1 cellular context compared by ENCODE assay signal in genomic region chr7:118183586-118184391, GRCh38.
TF ChIP-seq lines count a peak whose summit lies in the region.

LSM8 (plus strand) TSS chr7:118184164; CDS start chr7:118184224, 60 bp downstream.

TF ChIP-seq in K562, 482 proteins besides CTCF, POLR2A, EP300 and RAD21 (continued from another document and continues in another):
- TF ChIP-seq ZBTB49 (CRISPR knock-in tag; IDR thresholded peaks at IDR 0.05; ENCODE audit: borderline replicate concordance) (no peak), PYGO2 (tag; IDR thresholded peaks at IDR 0.05) (no peak), EWSR1 (IDR thresholded peaks at IDR 0.05; ENCODE audit: borderline replicate concordance, low read depth, partially characterized antibody) (no peak), ZC3H4 (CRISPR knock-in tag; IDR thresholded peaks at IDR 0.05; ENCODE audit: borderline replicate concordance) (no peak), NCOR1 (IDR thresholded peaks at IDR 0.05) (no peak; the same call in 1 of the 2 replicates), RUNX1 (IDR thresholded peaks at IDR 0.05; ENCODE audit: low read depth) (no peak), ARID1B (IDR thresholded peaks at IDR 0.05) (peak; percentile 50; the same call in 1 of the 2 replicates), ZNF318 (IDR thresholded peaks at IDR 0.05; ENCODE audit: borderline replicate concordance in 1 of 2, low read depth in 1 of 2) (peak in 1 of 2 experiments; percentile 54; a peak in 1 of 4 replicates), ZNF274 (IDR thresholded peaks at IDR 0.05; ENCODE audit: borderline replicate concordance, low read depth, low read length) (no peak), HMG20B (CRISPR knock-in tag; IDR thresholded peaks at IDR 0.05) (peak; percentile 38; the same call in 1 of the 2 replicates), NFRKB (IDR thresholded peaks at IDR 0.05; ENCODE audit: low read depth) (peak; percentile 96), PRDM10 (IDR thresholded peaks at IDR 0.05; ENCODE audit: partially characterized antibody) (no peak), CEBPG (CRISPR knock-in tag; IDR thresholded peaks at IDR 0.05) (no peak), CEBPG (tag; conservative IDR thresholded peaks at IDR 0.05 in 1 of 2, IDR thresholded peaks at IDR 0.05 in 1 of 2) (no peak), ZFP36 (IDR thresholded peaks at IDR 0.05; ENCODE audit: low read depth, low read length, partially characterized antibody) (no peak), HNRNPUL1 (IDR thresholded peaks at IDR 0.05; ENCODE audit: low read length) (no peak), SIN3A (IDR thresholded peaks at IDR 0.05; ENCODE audit: borderline replicate concordance in 2 of 2, control insufficient read depth in 1 of 2, low read depth in 2 of 2, low read length in 2 of 2) (peak; percentile 19 to 87; a peak in 3 of 4 replicates), DPF2 (IDR thresholded peaks at IDR 0.05) (peak; percentile 69), DACH1 (IDR thresholded peaks at IDR 0.05; ENCODE audit: partially characterized antibody) (no peak), RFX5 (IDR thresholded peaks at IDR 0.05; ENCODE audit: low read depth, low read length) (no peak), SUPT5H (IDR thresholded peaks at IDR 0.05) (peak; percentile 99), PHF20 (IDR thresholded peaks at IDR 0.05; ENCODE audit: partially characterized antibody) (peak; percentile 93), HMGXB4 (CRISPR knock-in tag; IDR thresholded peaks at IDR 0.05) (peak; percentile 59; the same call in 1 of the 2 replicates), ZNF79 (CRISPR knock-in tag; IDR thresholded peaks at IDR 0.05; ENCODE audit: low read depth) (no peak), ZNF282 (CRISPR knock-in tag; IDR thresholded peaks at IDR 0.05) (no peak), TBP (optimal IDR thresholded peaks at IDR 0.05; ENCODE audit: low read depth, low read length) (peak; percentile 97), ZBTB9 (CRISPR knock-in tag; IDR thresholded peaks at IDR 0.05) (no peak; the same call in none of the 2 replicates), PURB (CRISPR knock-in tag; IDR thresholded peaks at IDR 0.05; ENCODE audit: low read depth) (no peak), ILK (tag; IDR thresholded peaks at IDR 0.05; ENCODE audit: borderline replicate concordance, low read depth) (no peak), ARID4B (CRISPR knock-in tag; IDR thresholded peaks at IDR 0.05) (peak; percentile 72), ASH1L (IDR thresholded peaks at IDR 0.05; ENCODE audit: borderline replicate concordance, low read depth, partially characterized antibody) (peak; percentile 67), ZNF263 (CRISPR knock-in tag; IDR thresholded peaks at IDR 0.05; ENCODE audit: borderline replicate concordance) (no peak; the same call in 1 of the 2 replicates)
